In the genomic region with DNA sequence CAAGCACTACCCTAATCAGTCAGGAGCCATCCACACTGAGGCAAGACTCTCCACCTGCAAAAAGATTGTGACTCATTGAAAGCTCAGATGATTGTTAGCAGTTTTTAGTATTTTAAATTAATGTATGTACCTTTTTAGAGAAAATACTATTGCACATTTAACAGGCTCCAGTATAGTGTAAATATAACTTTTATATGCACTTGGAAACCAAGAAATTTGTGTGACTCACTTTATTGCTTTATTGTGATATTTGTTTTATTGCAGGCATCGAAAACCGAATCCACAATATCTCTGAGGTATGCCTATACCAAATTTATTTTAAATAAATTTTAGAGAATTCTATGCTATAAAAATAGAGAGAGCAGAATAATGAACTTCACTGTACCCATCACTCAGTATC, we compare ENCODE assay signal across 38 cellular contexts.
"Had no signal": no experiment of that assay in that cellular context is flagged by ENCODE, and none has a peak within 500 bp of the region (broad histone marks: within the 10 kb centered on the region; RNA-seq: fewer than 3 reads in every experiment).

No MANE protein-coding gene starts in this region.

- H3K36me3 Mint-ChIP-seq: activated naive CD4-positive, alpha-beta T cell treated with anti-CD3 and anti-CD28 coated beads, Interleukin-2, amount 10 ng/mL, durations not matched to agents 7 days and 5 days; activated naive CD4-positive, alpha-beta T cell treated with anti-CD3 and anti-CD28 coated beads, Interleukin-2, amount 50 U/mL, for 24 hours; activated naive CD8-positive, alpha-beta T cell; activated naive CD8-positive, alpha-beta T cell treated with anti-CD3 and anti-CD28 coated beads for 36 hours; activated naive CD8-positive, alpha-beta T cell treated with anti-CD3 and anti-CD28 coated beads, Interleukin-2, amount 10 ng/mL, durations not matched to agents 7 days and 5 days; brain had no signal

- H3K9me3 ChIP-seq: adrenal gland, ascending aorta, body of pancreas, breast epithelium had no signal

- H3K9me3 Mint-ChIP-seq: activated naive CD4-positive, alpha-beta T cell treated with anti-CD3 and anti-CD28 coated beads for 36 hours; activated naive CD4-positive, alpha-beta T cell treated with anti-CD3 and anti-CD28 coated beads, Interleukin-2, amount 10 ng/mL, durations not matched to agents 7 days and 5 days; activated naive CD4-positive, alpha-beta T cell treated with anti-CD3 and anti-CD28 coated beads, Interleukin-2, amount 50 U/mL, for 24 hours; activated naive CD8-positive, alpha-beta T cell treated with anti-CD3 and anti-CD28 coated beads, Interleukin-2, amount 50 U/mL, for 24 hours; activated T-cell treated with anti-CD3 and anti-CD28 coated beads, Interleukin-2, amount 50 U/mL, for 24 hours; activated T-cell treated with anti-CD3 and anti-CD28 coated beads, Interleukin-2, amount 50 U/mL, for 4 hours; activated T-cell treated with anti-CD3 and anti-CD28 coated beads, Interleukin-2, amount 50 U/mL, for 72 hours; activated T-helper 1 cell treated with anti-CD3 and anti-CD28 coated beads, Interleukin-12 subunit alpha, Interleukin-12 subunit beta, Interleukin-2, Interleukin-4 antibody, amounts not matched to agents 30 ng/mL and 10 ng/mL and 1 ng/mL, durations not matched to agents 14 hours and 24 hours and 36 hours; activated T-helper 17 cell treated with anti-CD3 and anti-CD28 coated beads, Interleukin-2, amount 50 U/mL, for 72 hours; activated T-helper 2 cell treated with anti-CD3 and anti-CD28 coated beads, Interferon-gamma antibody, Interleukin-2, Interleukin-4, amounts not matched to agents 10 μg/mL and 5 μg/mL and 100 μg/mL, durations not matched to agents 14 hours and 24 hours and 36 hours; central memory CD8-positive, alpha-beta T cell had no signal

- H3K36me3 ChIP-seq: adrenal gland, ascending aorta, brain microvascular endothelial cell, breast epithelium, cardiac muscle cell had no signal

- H3K27ac Mint-ChIP-seq: activated naive CD4-positive, alpha-beta T cell treated with anti-CD3 and anti-CD28 coated beads for 36 hours; activated naive CD4-positive, alpha-beta T cell treated with anti-CD3 and anti-CD28 coated beads, Interleukin-2, amount 10 ng/mL, durations not matched to agents 7 days and 5 days; activated naive CD4-positive, alpha-beta T cell treated with anti-CD3 and anti-CD28 coated beads, Interleukin-2, amount 50 U/mL, for 24 hours; activated naive CD4-positive, alpha-beta T cell treated with anti-CD3 and anti-CD28 coated beads, Interleukin-2, amount 50 U/mL, for 72 hours; activated naive CD8-positive, alpha-beta T cell; activated naive CD8-positive, alpha-beta T cell treated with anti-CD3 and anti-CD28 coated beads for 36 hours; activated naive CD8-positive, alpha-beta T cell treated with anti-CD3 and anti-CD28 coated beads, Interleukin-2, amount 10 ng/mL, durations not matched to agents 7 days and 5 days; activated naive CD8-positive, alpha-beta T cell treated with anti-CD3 and anti-CD28 coated beads, Interleukin-2, amount 50 U/mL, for 24 hours; activated T-cell treated with anti-CD3 and anti-CD28 coated beads, Interleukin-2, amount 50 U/mL, for 24 hours; activated T-cell treated with anti-CD3 and anti-CD28 coated beads, Interleukin-2, amount 50 U/mL, for 72 hours; activated T-helper 1 cell treated with anti-CD3 and anti-CD28 coated beads, Interleukin-12 subunit alpha, Interleukin-12 subunit beta, Interleukin-2, Interleukin-4 antibody, amounts not matched to agents 30 ng/mL and 10 ng/mL and 1 ng/mL, durations not matched to agents 14 hours and 24 hours and 36 hours; activated T-helper 17 cell treated with anti-CD3 and anti-CD28 coated beads, Interleukin-2, amount 50 U/mL, for 72 hours; activated T-helper 2 cell treated with anti-CD3 and anti-CD28 coated beads, Interferon-gamma antibody, Interleukin-2, Interleukin-4, amounts not matched to agents 10 μg/mL and 5 μg/mL and 100 μg/mL, durations not matched to agents 14 hours and 24 hours and 36 hours; brain had no signal

- H3K4me1 ChIP-seq: ascending aorta, body of pancreas, breast epithelium had no signal

- H3K4me3 ChIP-seq: adrenal gland, ascending aorta, body of pancreas, breast epithelium, cardiac muscle cell had no signal

- ATAC-seq: activated naive CD4-positive, alpha-beta T cell treated with anti-CD3 and anti-CD28 coated beads, Interleukin-2, amount 50 U/mL, for 72 hours; activated naive CD8-positive, alpha-beta T cell treated with anti-CD3 and anti-CD28 coated beads, Interleukin-2, amount 50 U/mL, for 24 hours; activated T-cell treated with anti-CD3 and anti-CD28 coated beads, Interleukin-2, amount 50 U/mL, for 4 hours; activated T-cell treated with anti-CD3 and anti-CD28 coated beads, Interleukin-2, amount 50 U/mL, for 72 hours; activated T-helper 17 cell treated with anti-CD3 and anti-CD28 coated beads, Interleukin-2, amount 50 U/mL, for 72 hours; body of pancreas had no signal

- DNase-seq: activated effector memory CD4-positive, alpha-beta T cell treated with anti-CD3 and anti-CD28 coated beads, Interleukin-2, amount 50 U/mL, for 16 hours; activated effector memory CD4-positive, alpha-beta T cell treated with Interleukin-2 at 50 U/mL for 16 hours; activated gamma-delta T cell; activated gamma-delta T cell treated with Interleukin-2 at 50 U/mL for 16 hours; activated naive CD4-positive, alpha-beta T cell; activated naive CD4-positive, alpha-beta T cell treated with anti-CD3 and anti-CD28 coated beads for 36 hours; activated naive CD4-positive, alpha-beta T cell treated with anti-CD3 and anti-CD28 coated beads, Interleukin-2, amount 10 ng/mL, durations not matched to agents 7 days and 5 days; activated naive CD4-positive, alpha-beta T cell treated with anti-CD3 and anti-CD28 coated beads, Interleukin-2, amount 50 U/mL, for 16 hours; activated naive CD4-positive, alpha-beta T cell treated with Interleukin-2 at 50 U/mL for 16 hours; activated naive CD8-positive, alpha-beta T cell treated with anti-CD3 and anti-CD28 coated beads for 36 hours; activated naive CD8-positive, alpha-beta T cell treated with anti-CD3 and anti-CD28 coated beads, Interleukin-2, amount 10 ng/mL, durations not matched to agents 7 days and 5 days; activated naive CD8-positive, alpha-beta T cell treated with anti-CD3 and anti-CD28 coated beads, Interleukin-2, amount 50 U/mL, for 24 hours; activated T-cell treated with anti-CD3 and anti-CD28 coated beads, Interleukin-2, amount 50 U/mL, for 1 hour; activated T-cell treated with anti-CD3 and anti-CD28 coated beads, Interleukin-2, amount 50 U/mL, for 24 hours; activated T-cell treated with anti-CD3 and anti-CD28 coated beads, Interleukin-2, amount 50 U/mL, for 4 hours; activated T-cell treated with anti-CD3 and anti-CD28 coated beads, Interleukin-2, amount 50 U/mL, for 48 hours; activated T-cell treated with anti-CD3 and anti-CD28 coated beads, Interleukin-2, amount 50 U/mL, for 72 hours; adrenal gland; amniotic stem cell; amygdala; anterior cingulate cortex; aorta; body of pancreas; brain microvascular endothelial cell; caudate nucleus; central memory CD4-positive, alpha-beta T cell; cerebellar nuclear complex had no signal

- H3K4me3 Mint-ChIP-seq: activated naive CD4-positive, alpha-beta T cell treated with anti-CD3 and anti-CD28 coated beads for 36 hours; activated naive CD4-positive, alpha-beta T cell treated with anti-CD3 and anti-CD28 coated beads, Interleukin-2, amount 10 ng/mL, durations not matched to agents 7 days and 5 days; activated naive CD4-positive, alpha-beta T cell treated with anti-CD3 and anti-CD28 coated beads, Interleukin-2, amount 50 U/mL, for 24 hours; activated naive CD8-positive, alpha-beta T cell; activated naive CD8-positive, alpha-beta T cell treated with anti-CD3 and anti-CD28 coated beads for 36 hours; activated naive CD8-positive, alpha-beta T cell treated with anti-CD3 and anti-CD28 coated beads, Interleukin-2, amount 10 ng/mL, durations not matched to agents 7 days and 5 days; activated naive CD8-positive, alpha-beta T cell treated with anti-CD3 and anti-CD28 coated beads, Interleukin-2, amount 50 U/mL, for 24 hours; activated T-cell treated with anti-CD3 and anti-CD28 coated beads, Interleukin-2, amount 50 U/mL, for 24 hours; activated T-cell treated with anti-CD3 and anti-CD28 coated beads, Interleukin-2, amount 50 U/mL, for 4 hours; activated T-cell treated with anti-CD3 and anti-CD28 coated beads, Interleukin-2, amount 50 U/mL, for 72 hours; activated T-helper 1 cell treated with anti-CD3 and anti-CD28 coated beads, Interleukin-12 subunit alpha, Interleukin-12 subunit beta, Interleukin-2, Interleukin-4 antibody, amounts not matched to agents 30 ng/mL and 10 ng/mL and 1 ng/mL, durations not matched to agents 14 hours and 24 hours and 36 hours; activated T-helper 17 cell treated with anti-CD3 and anti-CD28 coated beads, Interleukin-2, amount 50 U/mL, for 72 hours; brain; central memory CD8-positive, alpha-beta T cell had no signal

- H3K4me1 Mint-ChIP-seq: activated naive CD4-positive, alpha-beta T cell treated with anti-CD3 and anti-CD28 coated beads, Interleukin-2, amount 10 ng/mL, durations not matched to agents 7 days and 5 days; activated naive CD4-positive, alpha-beta T cell treated with anti-CD3 and anti-CD28 coated beads, Interleukin-2, amount 50 U/mL, for 24 hours; activated naive CD8-positive, alpha-beta T cell treated with anti-CD3 and anti-CD28 coated beads, Interleukin-2, amount 10 ng/mL, durations not matched to agents 7 days and 5 days; activated naive CD8-positive, alpha-beta T cell treated with anti-CD3 and anti-CD28 coated beads, Interleukin-2, amount 50 U/mL, for 24 hours; activated T-helper 17 cell treated with anti-CD3 and anti-CD28 coated beads, Interleukin-2, amount 50 U/mL, for 72 hours had no signal
